In the genomic region with DNA sequence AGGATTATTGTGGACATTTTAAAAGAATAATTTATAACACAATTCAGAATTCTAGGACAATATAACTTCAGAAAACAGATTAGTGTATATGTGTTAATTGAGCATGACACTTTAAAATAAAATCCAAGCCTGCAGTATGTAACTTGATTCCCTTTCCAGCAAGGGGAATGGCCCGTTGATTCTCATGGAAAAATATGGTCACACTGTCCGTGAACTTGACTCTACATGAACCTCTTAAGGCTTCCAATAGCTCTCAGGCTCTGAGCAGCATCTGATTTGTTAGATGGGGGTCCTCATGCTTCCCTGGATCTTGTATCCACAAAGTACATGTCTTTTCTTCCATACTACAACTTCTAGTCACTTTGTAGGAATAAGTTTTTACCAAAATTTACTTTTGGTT, we compare ENCODE assay signal across 18 cellular contexts.
"Had no signal": no experiment of that assay in that cellular context is flagged by ENCODE, and none has a peak within 500 bp of the region (broad histone marks: within the 10 kb centered on the region; RNA-seq: fewer than 3 reads in every experiment).

No MANE protein-coding gene starts in this region.

- H3K27ac ChIP-seq: brain microvascular endothelial cell, epithelial cell of prostate, ovary, sigmoid colon, tibial nerve had no signal

- H3K36me3 ChIP-seq: brain microvascular endothelial cell, ovary, sigmoid colon, tibial nerve, uterus had no signal

- H3K9me3 ChIP-seq: ovary, sigmoid colon, tibial nerve, uterus had no signal

- H3K4me3 ChIP-seq: ovary, sigmoid colon, tibial nerve, uterus had no signal

- ATAC-seq: activated CD8-positive, alpha-beta T cell treated with anti-CD3 and anti-CD28 coated beads, Interleukin-2, amount 10 ng/mL, durations not matched to agents 7 days and 5 days; SK-N-SH treated with all-trans-retinoic acid at 6 μM for 48 hours; stimulated activated naive B cell treated with anti-CD40 and anti-IgM and Interleukin-4, amounts not matched to agents 10 μg/mL and 1 μg/mL and 100 μg/mL, for 72 hours had no signal

- H3K27me3 ChIP-seq: brain microvascular endothelial cell, ovary, sigmoid colon, tibial nerve, uterus had no signal

- H3K4me1 ChIP-seq: tibial nerve had no signal

- DNase-seq: activated CD4-positive, alpha-beta T cell treated with anti-CD3 and anti-CD28 coated beads for 4 hours; activated CD8-positive, alpha-beta memory T cell treated with anti-CD3 and anti-CD28 coated beads, Interleukin-2, amount 50 U/mL, for 48 hours; activated CD8-positive, alpha-beta T cell treated with anti-CD3 and anti-CD28 coated beads, Interleukin-2, amount 10 ng/mL, durations not matched to agents 7 days and 5 days; activated gamma-delta T cell treated with Interleukin-2 at 50 U/mL for 16 hours; activated naive CD8-positive, alpha-beta T cell treated with anti-CD3 and anti-CD28 coated beads for 36 hours; brain microvascular endothelial cell; cortex of kidney; effector CD8-positive, alpha-beta T cell; hippocampal formation; kidney glomerular epithelial cell; sigmoid colon; stimulated activated CD4-positive, alpha-beta T cell treated with anti-CD3 and anti-CD28 coated beads, Interleukin-2, amount 100 ng/mL, for 48 hours; stimulated activated naive B cell treated with anti-CD40 and anti-IgM and Interleukin-4, amounts not matched to agents 10 μg/mL and 1 μg/mL and 100 μg/mL, for 72 hours; uterus had no signal
